ENCODE assay signal across 1 cellular context in genomic region chr6:169970306-169970988, GRCh38.
TF ChIP-seq lines count a peak whose summit lies in the region.

No MANE protein-coding gene starts in this region.

TF ChIP-seq in HepG2, 621 proteins besides CTCF, POLR2A, EP300 and RAD21 (continued from another document):
- TF ChIP-seq THAP7 (CRISPR knock-in tag; IDR thresholded peaks at IDR 0.05) (no peak), RXRA (CRISPR knock-in tag; IDR thresholded peaks at IDR 0.05) (no peak), PITX1 (CRISPR knock-in tag; IDR thresholded peaks at IDR 0.05) (no peak), DNMT3B (CRISPR knock-in tag; conservative IDR thresholded peaks at IDR 0.05) (no peak), POLR2G (IDR thresholded peaks at IDR 0.05; ENCODE audit: low read depth, low read length) (no peak), TRIM22 (IDR thresholded peaks at IDR 0.05) (no peak), CREM (IDR thresholded peaks at IDR 0.05) (no peak), CREM (CRISPR knock-in tag; IDR thresholded peaks at IDR 0.05) (no peak), HNF4A (CRISPR knock-in tag; IDR thresholded peaks at IDR 0.05) (no peak), ZBTB43 (CRISPR knock-in tag; conservative IDR thresholded peaks at IDR 0.05) (no peak), SAP130 (CRISPR knock-in tag; IDR thresholded peaks at IDR 0.05; ENCODE audit: low read depth) (no peak), HOXA3 (CRISPR knock-in tag; IDR thresholded peaks at IDR 0.05) (no peak), ZBTB3 (CRISPR knock-in tag; IDR thresholded peaks at IDR 0.05; ENCODE audit: borderline replicate concordance, low read depth) (no peak), NFRKB (IDR thresholded peaks at IDR 0.05) (no peak), ZNF552 (CRISPR knock-in tag; IDR thresholded peaks at IDR 0.05; ENCODE audit: borderline replicate concordance) (no peak), GZF1 (CRISPR knock-in tag; IDR thresholded peaks at IDR 0.05) (no peak), GLMP (CRISPR knock-in tag; IDR thresholded peaks at IDR 0.05; ENCODE audit: borderline replicate concordance) (no peak), SKIL (CRISPR knock-in tag; IDR thresholded peaks at IDR 0.05; ENCODE audit: borderline replicate concordance) (no peak), SOX13 (IDR thresholded peaks at IDR 0.05) (no peak), SOX13 (CRISPR knock-in tag; conservative IDR thresholded peaks at IDR 0.05 in 1 of 2, IDR thresholded peaks at IDR 0.05 in 1 of 2) (no peak)
TF ChIP-seq in HepG2: peak in this region for 0.
